1 cellular context compared by ENCODE assay signal in the genomic region with DNA sequence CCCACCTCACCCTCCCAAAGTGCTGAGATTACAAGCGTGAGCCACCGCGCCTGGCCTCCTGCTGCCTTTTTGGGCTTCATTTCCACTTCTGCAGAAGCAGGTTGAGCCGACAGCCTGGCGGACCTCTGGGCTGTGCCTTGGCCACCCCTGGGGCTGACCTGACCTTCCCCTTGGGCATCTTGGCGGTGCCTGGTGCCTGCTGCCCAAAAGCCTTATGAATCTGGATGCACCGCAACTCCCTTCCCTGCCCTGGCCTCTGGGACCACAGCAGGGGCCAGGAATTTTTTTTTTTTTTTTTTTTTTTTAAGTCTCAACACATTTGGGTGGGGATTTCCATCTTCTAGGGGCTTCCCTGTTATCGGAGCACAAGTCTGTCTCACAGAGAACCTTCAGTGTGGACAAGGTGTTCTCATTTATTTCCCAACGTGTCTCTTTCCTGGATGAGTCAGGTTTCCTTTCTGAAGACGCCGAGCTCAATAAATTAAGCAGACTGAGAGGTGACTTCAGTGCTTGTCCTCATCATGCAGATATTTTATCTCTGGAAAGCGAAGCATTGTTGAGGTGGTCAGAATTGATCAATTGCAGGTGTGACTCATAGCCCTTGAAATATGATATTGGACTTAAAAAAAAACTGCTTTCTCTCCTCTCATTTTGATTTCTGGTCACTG.
TF ChIP-seq lines count a peak whose summit lies in the region.

No MANE protein-coding gene starts in this region.

TF ChIP-seq in IMR-90, 13 proteins besides CTCF, POLR2A, EP300 and RAD21:
- TF ChIP-seq FOS (IDR thresholded peaks at IDR 0.05; ENCODE audit: low read depth, low read length): 0 out of 2 replicates have a peak, but pooled peaks have one; percentile 10
- no peak for TF ChIP-seq CEBPB (IDR thresholded peaks at IDR 0.05; ENCODE audit: low read depth, low read length)
